In the genomic region with DNA sequence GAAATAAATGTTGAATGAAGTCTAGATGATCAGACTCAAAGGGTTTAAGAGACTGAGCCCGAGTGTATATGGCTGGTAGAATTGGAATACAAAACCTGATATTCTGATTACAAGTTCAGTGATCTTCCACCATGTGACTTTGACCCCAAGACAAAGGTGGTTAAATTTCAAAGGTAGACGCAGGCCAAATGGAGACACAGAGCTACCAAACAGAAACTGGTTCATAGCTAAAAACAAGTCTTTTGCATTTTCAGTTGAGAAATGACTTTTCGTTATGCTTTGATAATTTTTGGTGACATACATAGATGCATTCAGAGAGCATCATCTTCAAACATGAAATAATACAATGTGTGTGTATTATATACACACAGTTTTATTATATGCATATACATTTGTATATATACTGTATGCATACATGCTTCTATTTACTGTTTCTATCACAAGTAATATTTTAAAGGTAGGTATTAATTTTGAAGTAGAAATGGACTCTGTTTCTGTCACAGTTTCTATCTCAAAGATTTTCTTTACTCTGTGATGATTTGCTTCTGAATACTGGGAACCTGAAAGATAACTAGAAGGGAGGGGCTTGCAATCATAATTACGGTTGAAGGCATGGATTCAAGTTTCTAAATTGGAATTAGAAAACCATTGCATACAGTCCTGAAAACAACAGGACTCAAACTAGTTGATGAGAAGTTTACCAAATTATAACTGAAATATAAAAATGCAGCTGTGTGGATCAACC, we compare ENCODE assay signal across 14 cellular contexts.
DNase-seq lines count a peak whose midpoint lies in the region; ATAC-seq lines count a peak whose summit lies in the region.
"Had no signal": no experiment of that assay in that cellular context is flagged by ENCODE, and none has a peak within 500 bp of the region (broad histone marks: within the 10 kb centered on the region; RNA-seq: fewer than 3 reads in every experiment).

No MANE protein-coding gene starts in this region.

- no peak for DNase-seq in CD1c-positive myeloid dendritic cell (ENCODE audit: extremely low spot score)
- no peak for DNase-seq in DMS 273 (lab: John Stamatoyannopoulos, UW; ENCODE audit: unreplicated experiment)
- no peak for DNase-seq in stimulated activated CD4-positive, alpha-beta T cell treated with anti-CD3 and anti-CD28 coated beads, Interleukin-4, amount 100 ng/mL, for 24 hours
- no peak for DNase-seq in stimulated activated CD4-positive, alpha-beta T cell treated with anti-CD3 and anti-CD28 coated beads, Interleukin-2, amount 100 ng/mL, for 48 hours
- DNase-seq: activated T-cell treated with anti-CD3 and anti-CD28 coated beads, Interleukin-2, amount 50 U/mL, for 24 hours; heart right ventricle; HFFc6; NCI-H446; ovary; Right ventricle myocardium superior had no signal

- ATAC-seq in GM18508 (IDR thresholded peaks at IDR 0.05; ENCODE audit: insufficient read depth, unreplicated experiment) (peak; percentile 87), GM19468 (IDR thresholded peaks at IDR 0.05; ENCODE audit: extremely low read depth, unreplicated experiment) (peak; percentile 98), HG02870 (IDR thresholded peaks at IDR 0.05; ENCODE audit: unreplicated experiment) (peak; percentile 97), HG03460 (IDR thresholded peaks at IDR 0.05; ENCODE audit: unreplicated experiment) (peak; percentile 93)
- ATAC-seq: heart right ventricle had no signal
